8 cellular contexts compared by ENCODE assay signal in genomic region chr2:171416009-171416926, GRCh38. TPM values are rescaled to one million over a fixed set of nuclear protein-coding genes. Genes with fewer than 3 reads are reported as not detected.
A peak's percentile ranks its signal among the peaks of the same experiment; 100 is the strongest.
DNase-seq lines count a peak whose midpoint lies in the region; ATAC-seq, FAIRE-seq and TF ChIP-seq lines count a peak whose summit lies in the region.

No MANE protein-coding gene starts in this region.

- TF ChIP-seq CTCF in psoas muscle (IDR thresholded peaks at IDR 0.05), result peak; percentile 80

- ATAC-seq in HG02759 (IDR thresholded peaks at IDR 0.05; ENCODE audit: unreplicated experiment) (peak; percentile 95), psoas muscle (peak; percentile 97 to 100 (median 98)), aorta (ENCODE audit: low FRiP score) (peak; percentile 95)

- no peaks in the 10 kb centered on the region for H3K9me3 ChIP-seq in psoas muscle
- H3K9me3 ChIP-seq in aorta (ENCODE audit: control insufficient read depth, low read length), result no peaks in the 10 kb centered on the region

- TF ChIP-seq POLR2A in GM12892 (IDR thresholded peaks at IDR 0.05; ENCODE audit: low read depth, low read length), result no peak

- DNase-seq in GM12892 (ENCODE audit: insufficient read length), result peak; percentile 43
- DNase-seq in NCI-H1105 treated with DMSO at 0.1 percent for 48 hours (lab: John Stamatoyannopoulos, UW), result peak; percentile 89
- peak; percentile 58 to 85 for DNase-seq in SW 1271 (lab: John Stamatoyannopoulos, UW)
- DNase-seq in activated naive CD8-positive, alpha-beta T cell treated with anti-CD3 and anti-CD28 coated beads, Interleukin-2, amount 50 U/mL, for 16 hours (ENCODE audit: low read depth, low spot score), result peak; percentile 48
- peak; percentile 88 for DNase-seq in cardiac septum (ENCODE audit: low spot score)
- DNase-seq in psoas muscle, result peak; percentile 79 to 88
- peak; percentile 90 to 92 for DNase-seq in aorta

- H3K27me3 ChIP-seq in psoas muscle (ENCODE audit: insufficient read depth in 3 of 3, low read length in 2 of 3), result no peaks in the 10 kb centered on the region
- no peaks in the 10 kb centered on the region for H3K27me3 ChIP-seq in aorta (ENCODE audit: control insufficient read depth in 1 of 2, insufficient read depth in 2 of 2, low read length in 1 of 2)

- H3K27ac ChIP-seq in psoas muscle (peak overlapping the region; percentile 48), aorta (ENCODE audit: low read depth in 1 of 2, low read length in 2 of 2) (no peak overlapping the region)

- H3K4me3 ChIP-seq in psoas muscle (no peak overlapping the region), aorta (ENCODE audit: low read length in 2 of 2) (no peak overlapping the region)

- FAIRE-seq in GM12892 (lab: Jason Lieb, UNC), result peak; percentile 97

- H3K36me3 ChIP-seq in psoas muscle (ENCODE audit: insufficient read depth in 1 of 2, low read depth in 1 of 2) (no peaks in the 10 kb centered on the region), aorta (ENCODE audit: control insufficient read depth in 1 of 2, insufficient read depth in 2 of 2, low read length in 1 of 2) (no peaks in the 10 kb centered on the region)

- intact Hi-C loops in cardiac septum (cut with DNase I), result loop anchor here (1.0 to 5.0 kb wide), 3 partner anchors 255 to 489 kb away; partner anchors contain the start of genes GORASP2 and TLK1
- intact Hi-C loops in psoas muscle (cut with DNase I), result loop anchor here (1.0 to 10.0 kb wide), 5 partner anchors 69 to 487 kb away; partner anchors contain the start of gene GORASP2 (in 1 of the 2)
- intact Hi-C loops in aorta (cut with DNase I), result loop anchor here (1.0 to 10.0 kb wide), 4 partner anchors 251 to 489 kb away; partner anchors contain the start of genes GORASP2 (in 1 of the 2) and TLK1 (in 1 of the 2)

- H3K4me1 ChIP-seq in psoas muscle, result peaks cover 5% of the 10 kb centered on the region
- H3K4me1 ChIP-seq in aorta (ENCODE audit: control insufficient read depth in 1 of 2, insufficient read depth in 2 of 2, low read length in 2 of 2), result no peaks in the 10 kb centered on the region

- 29 to 39% (median 33%) methylated on average over 7 of the region's 7 CpGs for WGBS in psoas muscle, 3 donors
- WGBS in aorta, 2 donors, result 31 to 35% methylated on average over 7 of the region's 7 CpGs

RNA-seq across cellular contexts. Expression of gene METTL8, which starts 17.5 kb away (rescaled TPM):
- 48.8 TPM for polyA plus RNA-seq in GM12892 (2012; ENCODE audit: missing spikeins)
- total RNA-seq in cardiac septum (10.5 TPM), psoas muscle (10 to 100 TPM in 3 of 4 donors, 1 to 10 TPM in 1; 8.0 to 15.5 (median 12.4) TPM), aorta (10 to 100 TPM; 18.4 to 26.2 TPM)
- polyA plus RNA-seq in psoas muscle (10 to 100 TPM in 1 of 3 donors, 1 to 10 TPM in 2; 3.0 to 10.8 (median 9.9) TPM), aorta (1 to 10 TPM; 7.7 to 8.3 TPM)

RNA-seq across cellular contexts. Expression of gene DCAF17, which starts 17.8 kb away (rescaled TPM):
- polyA plus RNA-seq in GM12892 (2012; ENCODE audit: missing spikeins), result 15.8 TPM
- total RNA-seq in cardiac septum (12.4 TPM), psoas muscle (10 to 100 TPM in 1 of 4 donors, 1 to 10 TPM in 3; 7.1 to 10.8 (median 8.5) TPM), aorta (10 to 100 TPM; 17.5 to 20.3 TPM)
- polyA plus RNA-seq in psoas muscle (10 to 100 TPM in 1 of 3 donors, 1 to 10 TPM in 2; 3.1 to 10.3 (median 4.3) TPM), aorta (1 to 10 TPM; 5.4 to 7.7 TPM)
